8 cellular contexts compared by ENCODE assay signal in genomic region chr12:30796891-30797371, GRCh38. TPM values are rescaled to one million over a fixed set of nuclear protein-coding genes. Genes with fewer than 3 reads are reported as not detected.
DNase-seq lines count a peak whose midpoint lies in the region; ATAC-seq and TF ChIP-seq lines count a peak whose summit lies in the region.

No MANE protein-coding gene starts in this region.

- no peaks in the 10 kb centered on the region for H3K9me3 ChIP-seq in right cardiac atrium (ENCODE audit: control insufficient read depth, low read length)
- H3K9me3 ChIP-seq in skeletal muscle tissue (ENCODE audit: control insufficient read depth in 3 of 3, low read length in 3 of 3) = no peaks in the 10 kb centered on the region

- H3K27ac ChIP-seq in right cardiac atrium (ENCODE audit: low read length) (no peak overlapping the region), skeletal muscle tissue (ENCODE audit: low read depth, low read length) (no peak overlapping the region)

- no peaks in the 10 kb centered on the region for H3K9me3 Mint-ChIP-seq in activated T-cell treated with anti-CD3 and anti-CD28 coated beads, Interleukin-2, amount 50 U/mL, for 4 hours
- H3K9me3 Mint-ChIP-seq in activated B cell treated with CpG ODN at 0.5 μM for 24 hours = no peaks in the 10 kb centered on the region

- CTCF ChIA-PET in activated B cell treated with CpG ODN at 0.5 μM for 24 hours (lab: Charles Lee) = interaction anchor here (1.7 kb wide), 1 partner anchor 11 kb away, joined by 5 read pairs; no protein-coding TSS in a partner anchor

- no peaks in the 10 kb centered on the region for H3K36me3 ChIP-seq in skeletal muscle tissue (ENCODE audit: control insufficient read depth in 3 of 3, insufficient read depth in 3 of 3, low read length in 3 of 3)

- H3K27me3 ChIP-seq in right cardiac atrium (ENCODE audit: control insufficient read depth, insufficient read depth) (no peaks in the 10 kb centered on the region), skeletal muscle tissue (ENCODE audit: control insufficient read depth in 3 of 3, insufficient read depth in 3 of 3, low read length in 3 of 3) (peaks cover 0 to 5% (median 3%) of the 10 kb centered on the region in 3 donors)

- H3K4me1 Mint-ChIP-seq in activated T-cell treated with anti-CD3 and anti-CD28 coated beads, Interleukin-2, amount 50 U/mL, for 4 hours (ENCODE audit: low read depth) = peaks cover 17% of the 10 kb centered on the region
- H3K4me1 Mint-ChIP-seq in activated B cell treated with CpG ODN at 0.5 μM for 24 hours = peaks cover 23% of the 10 kb centered on the region

- ATAC-seq in activated T-cell treated with anti-CD3 and anti-CD28 coated beads, Interleukin-2, amount 50 U/mL, for 4 hours = no peak
- ATAC-seq in activated B cell treated with CpG ODN at 0.5 μM for 24 hours (ENCODE audit: low read depth) = no peak
- no peak for ATAC-seq in right cardiac atrium
- ATAC-seq in GM21447 (IDR thresholded peaks at IDR 0.05; ENCODE audit: unreplicated experiment) = no peak

- peak overlapping the region; percentile 53 to 64 (median 61) for H3K9ac ChIP-seq in skeletal muscle tissue (ENCODE audit: low read depth in 1 of 3, low read length in 3 of 3)

- peak overlapping the region; percentile 48 for H3K4me3 Mint-ChIP-seq in activated T-cell treated with anti-CD3 and anti-CD28 coated beads, Interleukin-2, amount 50 U/mL, for 4 hours
- peak overlapping the region; percentile 47 for H3K4me3 Mint-ChIP-seq in activated B cell treated with CpG ODN at 0.5 μM for 24 hours

- H3K27me3 Mint-ChIP-seq in activated T-cell treated with anti-CD3 and anti-CD28 coated beads, Interleukin-2, amount 50 U/mL, for 4 hours (ENCODE audit: low read depth) = peaks cover 40% of the 10 kb centered on the region
- peaks cover 47% of the 10 kb centered on the region for H3K27me3 Mint-ChIP-seq in activated B cell treated with CpG ODN at 0.5 μM for 24 hours

- no peaks in the 10 kb centered on the region for H3K4me1 ChIP-seq in right cardiac atrium (ENCODE audit: control insufficient read depth, insufficient read depth, low read length)
- peaks cover 18 to 28% (median 23%) of the 10 kb centered on the region in 3 donors for H3K4me1 ChIP-seq in skeletal muscle tissue (ENCODE audit: control insufficient read depth in 3 of 3, insufficient read depth in 3 of 3, low read length in 3 of 3)

- H3K4me3 ChIP-seq in right cardiac atrium (ENCODE audit: low read length) (peak overlapping the region; percentile 51), skeletal muscle tissue (ENCODE audit: low read length in 3 of 3) (peak overlapping the region; percentile 63 to 76 (median 75))

- no peak overlapping the region for H3K27ac Mint-ChIP-seq in activated B cell treated with CpG ODN at 0.5 μM for 24 hours

- no peak for DNase-seq in activated T-cell treated with anti-CD3 and anti-CD28 coated beads, Interleukin-2, amount 50 U/mL, for 4 hours
- no peak for DNase-seq in activated T-cell treated with anti-CD3 and anti-CD28 coated beads, Interleukin-2, amount 50 U/mL, for 48 hours
- DNase-seq in activated B cell treated with CpG ODN at 0.5 μM for 24 hours (no peak), right cardiac atrium (no peak), NK-92 (lab: John Stamatoyannopoulos, UW; ENCODE audit: unreplicated experiment) (no peak), 8988T (no peak)

- intact Hi-C loops in activated B cell treated with CpG ODN at 0.5 μM for 24 hours (cut with micrococcal nuclease) = loop anchor here (2.0 kb wide), 1 partner anchor 42 kb away; the partner anchor contains the start of gene CAPRIN2
- intact Hi-C loops in right cardiac atrium (cut with DNase I) = loop anchor here in 1 of 4 donors (5.0 kb wide), 1 partner anchor 40 kb away; no protein-coding TSS in a partner anchor

- 18% methylated on average over 22 of the region's 22 CpGs for WGBS in right cardiac atrium

- TF ChIP-seq CTCF in activated B cell treated with CpG ODN at 0.5 μM for 24 hours (IDR thresholded peaks at IDR 0.05) = no peak

- no peaks in the 10 kb centered on the region for H3K36me3 Mint-ChIP-seq in activated T-cell treated with anti-CD3 and anti-CD28 coated beads, Interleukin-2, amount 50 U/mL, for 4 hours (ENCODE audit: insufficient read depth)
- H3K36me3 Mint-ChIP-seq in activated B cell treated with CpG ODN at 0.5 μM for 24 hours (ENCODE audit: low read depth) = no peaks in the 10 kb centered on the region

- POLR2A ChIA-PET in activated B cell treated with CpG ODN at 0.5 μM for 24 hours (lab: Charles Lee) = no interaction called here

RNA-seq across cellular contexts. Expression of gene CAPRIN2, which starts 42.2 kb away (rescaled TPM):
- total RNA-seq in activated T-cell treated with anti-CD3 and anti-CD28 coated beads, Interleukin-2, amount 50 U/mL, for 4 hours = 1 to 10 TPM; 5.0 to 5.5 (median 5.3) TPM
- total RNA-seq in activated B cell treated with CpG ODN at 0.5 μM for 24 hours (17.5 and 18.7 TPM in 2 replicates), right cardiac atrium (10 to 100 TPM; 23.7 to 39.6 (median 30.5) TPM), skeletal muscle tissue (15.7 TPM)
- 18.6 TPM for polyA plus RNA-seq in right cardiac atrium
